Comparison of ENCODE assay signal across 22 cellular contexts in genomic region chr2:23609254-23609653, GRCh38.
A peak's percentile ranks its signal among the peaks of the same experiment; 100 is the strongest.
DNase-seq lines count a peak whose midpoint lies in the region; ATAC-seq and TF ChIP-seq lines count a peak whose summit lies in the region.
"Had no signal": no experiment of that assay in that cellular context is flagged by ENCODE, and none has a peak within 500 bp of the region (broad histone marks: within the 10 kb centered on the region; RNA-seq: fewer than 3 reads in every experiment).

No MANE protein-coding gene starts in this region.

- H3K27ac ChIP-seq in HUES64 (ENCODE audit: low read depth, low read length): peak overlapping the region; percentile 44; the same call in 1 of the 2 replicates
- no peak overlapping the region for H3K27ac ChIP-seq in lower lobe of right lung
- H3K27ac ChIP-seq: HL-60, SK-N-MC had no signal

- H3K4me3 Mint-ChIP-seq in activated naive CD8-positive, alpha-beta T cell treated with anti-CD3 and anti-CD28 coated beads, Interleukin-2, amount 10 ng/mL, durations not matched to agents 7 days and 5 days: no peak overlapping the region
- no peak overlapping the region for H3K4me3 Mint-ChIP-seq in activated naive CD8-positive, alpha-beta T cell treated with anti-CD3 and anti-CD28 coated beads for 36 hours
- H3K4me3 Mint-ChIP-seq: CD14-positive monocyte had no signal

- peaks cover 14% of the 10 kb centered on the region for H3K4me1 ChIP-seq in HUES64 (ENCODE audit: insufficient read depth, low read length)
- no peaks in the 10 kb centered on the region for H3K4me1 ChIP-seq in lower lobe of right lung
- H3K4me1 ChIP-seq: BE2C had no signal

- H3K9me3 Mint-ChIP-seq in activated naive CD8-positive, alpha-beta T cell treated with anti-CD3 and anti-CD28 coated beads, Interleukin-2, amount 10 ng/mL, durations not matched to agents 7 days and 5 days: peaks cover 6% of the 10 kb centered on the region
- peaks cover 10% of the 10 kb centered on the region for H3K9me3 Mint-ChIP-seq in activated naive CD8-positive, alpha-beta T cell treated with anti-CD3 and anti-CD28 coated beads for 36 hours

- H3K4me3 ChIP-seq in HUES64 (ENCODE audit: low read length) (no peak overlapping the region), lower lobe of right lung (no peak overlapping the region)
- H3K4me3 ChIP-seq: SK-N-MC had no signal

- peaks cover 36% of the 10 kb centered on the region for H3K27me3 Mint-ChIP-seq in activated naive CD8-positive, alpha-beta T cell treated with anti-CD3 and anti-CD28 coated beads, Interleukin-2, amount 10 ng/mL, durations not matched to agents 7 days and 5 days
- H3K27me3 Mint-ChIP-seq in activated naive CD8-positive, alpha-beta T cell treated with anti-CD3 and anti-CD28 coated beads for 36 hours: peaks cover 12% of the 10 kb centered on the region

- H3K36me3 ChIP-seq in HUES64 (ENCODE audit: insufficient read depth, low read length) (no peaks in the 10 kb centered on the region), lower lobe of right lung (no peaks in the 10 kb centered on the region)
- H3K36me3 ChIP-seq: BE2C had no signal

- no peak for TF ChIP-seq CTCF in lower lobe of right lung (IDR thresholded peaks at IDR 0.05)

- H3K9ac ChIP-seq in HUES64 (ENCODE audit: low read depth, low read length): no peak overlapping the region

- H3K27ac Mint-ChIP-seq in activated naive CD8-positive, alpha-beta T cell treated with anti-CD3 and anti-CD28 coated beads, Interleukin-2, amount 10 ng/mL, durations not matched to agents 7 days and 5 days: no peak overlapping the region
- H3K27ac Mint-ChIP-seq in activated naive CD8-positive, alpha-beta T cell treated with anti-CD3 and anti-CD28 coated beads for 36 hours: no peak overlapping the region
- H3K27ac Mint-ChIP-seq: CD14-positive monocyte had no signal

- peak; percentile 85 for ATAC-seq in activated naive CD8-positive, alpha-beta T cell treated with anti-CD3 and anti-CD28 coated beads, Interleukin-2, amount 10 ng/mL, durations not matched to agents 7 days and 5 days (ENCODE audit: low read depth)
- ATAC-seq in lower lobe of right lung (no peak), left cardiac atrium (no peak)

- POLR2A ChIA-PET in activated naive CD8-positive, alpha-beta T cell treated with anti-CD3 and anti-CD28 coated beads, Interleukin-2, amount 10 ng/mL, durations not matched to agents 7 days and 5 days (lab: Charles Lee): no interaction called here

- peak; percentile 68 for DNase-seq in activated naive CD8-positive, alpha-beta T cell treated with anti-CD3 and anti-CD28 coated beads, Interleukin-2, amount 10 ng/mL, durations not matched to agents 7 days and 5 days
- DNase-seq in activated naive CD8-positive, alpha-beta T cell treated with anti-CD3 and anti-CD28 coated beads for 36 hours: no peak
- DNase-seq in NCI-H345 treated with DMSO at 0.1 percent for 48 hours (lab: John Stamatoyannopoulos, UW; ENCODE audit: unreplicated experiment) (peak; percentile 90), lower lobe of right lung (peak; percentile 8), left cardiac atrium (no peak), islet precursor cell (no peak)
- DNase-seq: BE2C, Calu3, DMS79 treated with DMSO at 0.1 percent for 48 hours, Karpas-422, NCI-H1092, NCI-H1417 treated with DMSO at 0.1 percent for 48 hours, NCI-H1930, NCI-H2171 treated with DMSO at 0.1 percent for 48 hours, NCI-H446, NCI-H524 treated with DMSO at 0.1 percent for 48 hours, NCI-H774, SIG-M5 had no signal

- intact Hi-C loops in lower lobe of right lung (cut with DNase I) (no loop called here), left cardiac atrium (cut with DNase I) (no loop called here)

- WGBS in HUES64: 90% methylated on average over 7 of the region's 7 CpGs

- H3K4me1 Mint-ChIP-seq in activated naive CD8-positive, alpha-beta T cell treated with anti-CD3 and anti-CD28 coated beads, Interleukin-2, amount 10 ng/mL, durations not matched to agents 7 days and 5 days: peaks cover 15% of the 10 kb centered on the region
- peaks cover 10% of the 10 kb centered on the region for H3K4me1 Mint-ChIP-seq in activated naive CD8-positive, alpha-beta T cell treated with anti-CD3 and anti-CD28 coated beads for 36 hours
- H3K4me1 Mint-ChIP-seq: CD14-positive monocyte had no signal

- H3K36me3 Mint-ChIP-seq in activated naive CD8-positive, alpha-beta T cell treated with anti-CD3 and anti-CD28 coated beads, Interleukin-2, amount 10 ng/mL, durations not matched to agents 7 days and 5 days: peaks cover 9% of the 10 kb centered on the region
- H3K36me3 Mint-ChIP-seq in activated naive CD8-positive, alpha-beta T cell treated with anti-CD3 and anti-CD28 coated beads for 36 hours: peaks cover 11% of the 10 kb centered on the region
- H3K36me3 Mint-ChIP-seq: CD14-positive monocyte had no signal

- H3K9me3 ChIP-seq in HUES64 (ENCODE audit: insufficient read depth, low read depth, low read length) (peaks cover 21% of the 10 kb centered on the region), lower lobe of right lung (peaks cover 5% of the 10 kb centered on the region)

- no peaks in the 10 kb centered on the region for H3K27me3 ChIP-seq in HUES64 (ENCODE audit: insufficient read depth, low read length)
- H3K27me3 ChIP-seq in lower lobe of right lung (ENCODE audit: low read depth): no peaks in the 10 kb centered on the region
- H3K27me3 ChIP-seq: BE2C had no signal

Comparison
In these comparisons a context has a peak if more than half of its experiments do, and no peak if none do; other contexts are left out.
1. DNase-seq: peak in activated naive CD8-positive, alpha-beta T cell treated with anti-CD3 and anti-CD28 coated beads, Interleukin-2, amount 10 ng/mL, durations not matched to agents 7 days and 5 days (single experiment), NCI-H345 treated with DMSO at 0.1 percent for 48 hours (single experiment) and lower lobe of right lung (single experiment); none in activated naive CD8-positive, alpha-beta T cell treated with anti-CD3 and anti-CD28 coated beads for 36 hours (single experiment), left cardiac atrium (single experiment) and islet precursor cell (single experiment).